1 cellular context compared by ENCODE assay signal in genomic region chr5:78758169-78758839, GRCh38.
TF ChIP-seq lines count a peak whose summit lies in the region.

No MANE protein-coding gene starts in this region.

TF ChIP-seq in HepG2, 621 proteins besides CTCF, POLR2A, EP300 and RAD21 (continued from another document and continues in another):
- TF ChIP-seq ZNF646 (CRISPR knock-in tag; IDR thresholded peaks at IDR 0.05) (no peak), PAX8 (CRISPR knock-in tag; IDR thresholded peaks at IDR 0.05; ENCODE audit: borderline replicate concordance) (no peak), CERS6 (CRISPR knock-in tag; IDR thresholded peaks at IDR 0.05) (no peak), ZNF230 (CRISPR knock-in tag; IDR thresholded peaks at IDR 0.05) (no peak), CREM (IDR thresholded peaks at IDR 0.05) (peak; percentile 70), CREM (CRISPR knock-in tag; IDR thresholded peaks at IDR 0.05) (no peak), ZBTB44 (CRISPR knock-in tag; IDR thresholded peaks at IDR 0.05) (no peak), THAP8 (CRISPR knock-in tag; IDR thresholded peaks at IDR 0.05; ENCODE audit: borderline replicate concordance) (no peak), ZNF513 (CRISPR knock-in tag; conservative IDR thresholded peaks at IDR 0.05) (no peak), MYC (CRISPR knock-in tag; IDR thresholded peaks at IDR 0.05; ENCODE audit: borderline replicate concordance) (no peak), FOXP4 (CRISPR knock-in tag; IDR thresholded peaks at IDR 0.05) (peak; percentile 80), ZFP36 (IDR thresholded peaks at IDR 0.05; ENCODE audit: borderline replicate concordance, low read depth, low read length, partially characterized antibody) (no peak), ZNF558 (CRISPR knock-in tag; IDR thresholded peaks at IDR 0.05; ENCODE audit: borderline replicate concordance) (no peak), ARID4A (CRISPR knock-in tag; IDR thresholded peaks at IDR 0.05; ENCODE audit: borderline replicate concordance) (peak; percentile 24; the same call in 1 of the 2 replicates), ZNF597 (CRISPR knock-in tag; IDR thresholded peaks at IDR 0.05) (no peak), ZFP91 (CRISPR knock-in tag; IDR thresholded peaks at IDR 0.05; ENCODE audit: borderline replicate concordance) (no peak), GABPB1 (CRISPR knock-in tag; IDR thresholded peaks at IDR 0.05) (no peak), PHF5A (CRISPR knock-in tag; IDR thresholded peaks at IDR 0.05; ENCODE audit: low read depth, unreplicated experiment) (no peak), KDM1A (CRISPR knock-in tag; IDR thresholded peaks at IDR 0.05) (peak; percentile 66; the same call in 1 of the 2 replicates), ZNF354B (CRISPR knock-in tag; IDR thresholded peaks at IDR 0.05) (no peak), ZNF317 (CRISPR knock-in tag; IDR thresholded peaks at IDR 0.05) (no peak), GZF1 (CRISPR knock-in tag; IDR thresholded peaks at IDR 0.05) (no peak), ZNF292 (CRISPR knock-in tag; IDR thresholded peaks at IDR 0.05; ENCODE audit: borderline replicate concordance, low read depth) (no peak), ZNF253 (CRISPR knock-in tag; IDR thresholded peaks at IDR 0.05; ENCODE audit: borderline replicate concordance) (no peak), NCOA5 (CRISPR knock-in tag; IDR thresholded peaks at IDR 0.05) (no peak), TBL1XR1 (IDR thresholded peaks at IDR 0.05; ENCODE audit: borderline replicate concordance, low read length, partially characterized antibody) (no peak), DZIP1 (CRISPR knock-in tag; IDR thresholded peaks at IDR 0.05) (no peak), HNRNPLL (IDR thresholded peaks at IDR 0.05; ENCODE audit: low read depth, low read length, poor library complexity, severe bottlenecking) (no peak), ZNF431 (CRISPR knock-in tag; IDR thresholded peaks at IDR 0.05; ENCODE audit: borderline replicate concordance, low read depth) (no peak), TAF15 (IDR thresholded peaks at IDR 0.05; ENCODE audit: low read depth, low read length, poor library complexity, severe bottlenecking) (no peak), ZNF121 (CRISPR knock-in tag; IDR thresholded peaks at IDR 0.05) (no peak), ZNF670 (CRISPR knock-in tag; IDR thresholded peaks at IDR 0.05; ENCODE audit: borderline replicate concordance) (no peak), TCF12 (IDR thresholded peaks at IDR 0.05) (no peak), TCF12 (CRISPR knock-in tag; IDR thresholded peaks at IDR 0.05) (peak; percentile 44; the same call in 1 of the 2 replicates)
